ENCODE assay signal across 28 cellular contexts in the genomic region with DNA sequence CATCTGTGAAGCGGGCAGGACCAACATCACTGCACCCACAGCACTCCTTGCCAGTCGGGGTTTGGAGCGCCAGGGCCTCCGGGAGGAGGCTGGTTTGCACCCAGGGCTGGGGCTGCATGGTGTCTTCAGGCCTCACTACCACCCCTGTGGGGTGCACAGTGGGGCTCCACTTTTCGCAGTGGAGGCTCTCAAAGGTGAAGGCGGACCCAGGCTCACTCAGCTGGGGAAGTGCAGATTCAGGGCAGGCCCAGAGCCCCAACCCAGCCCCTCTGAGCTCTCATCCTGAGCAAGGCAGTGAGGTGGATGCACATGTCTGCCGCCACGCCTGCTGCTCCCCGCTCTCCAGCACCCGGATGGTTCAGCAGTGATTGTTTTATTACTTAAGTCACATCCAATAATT.
"Had no signal": no experiment of that assay in that cellular context is flagged by ENCODE, and none has a peak within 500 bp of the region (broad histone marks: within the 10 kb centered on the region; RNA-seq: fewer than 3 reads in every experiment).

No MANE protein-coding gene starts in this region.

- H3K27me3 ChIP-seq: ovary, right lobe of liver, testis, upper lobe of left lung, vagina had no signal

- H3K9me3 ChIP-seq: ovary, psoas muscle, right lobe of liver, sigmoid colon, suprapubic skin, testis, tibial artery, upper lobe of left lung, vagina had no signal

- H3K9me3 Mint-ChIP-seq: natural killer cell treated with Interleukin-12 subunit alpha and Interleukin-12 subunit beta and Interleukin-15 and Interleukin-18, amount 100 ng/mL, for 72 hours; nephron progenitor cell; neural crest cell; stimulated activated memory B cell treated with anti-CD40 and anti-IgM and Interleukin-4, amounts not matched to agents 10 μg/mL and 1 μg/mL and 100 μg/mL, for 72 hours; stimulated activated naive CD8-positive, alpha-beta T cell treated with anti-CD3 and anti-CD28 coated beads, Interleukin-15, amount 100 ng/mL, for 72 hours had no signal

- H3K4me3 ChIP-seq: ovary, psoas muscle, right lobe of liver, sigmoid colon, suprapubic skin, testis, tibial artery, upper lobe of left lung, vagina had no signal

- H2AFZ ChIP-seq: parathyroid adenoma had no signal

- H3K4me1 ChIP-seq: parathyroid adenoma, psoas muscle, right lobe of liver, sigmoid colon, suprapubic skin, testis, tibial artery, upper lobe of left lung, vagina had no signal

- H3K4me3 Mint-ChIP-seq: naive B cell; naive thymus-derived CD8-positive, alpha-beta T cell; natural killer cell treated with Interleukin-12 subunit alpha and Interleukin-12 subunit beta and Interleukin-15 and Interleukin-18, amount 100 ng/mL, for 72 hours; nephron progenitor cell; neural crest cell; stimulated activated memory B cell treated with anti-CD40 and anti-IgM and Interleukin-4, amounts not matched to agents 10 μg/mL and 1 μg/mL and 100 μg/mL, for 72 hours; stimulated activated naive CD8-positive, alpha-beta T cell treated with anti-CD3 and anti-CD28 coated beads, Interleukin-15, amount 100 ng/mL, for 72 hours had no signal

- H3K9ac ChIP-seq: parathyroid adenoma had no signal

- H3K36me3 Mint-ChIP-seq: naive B cell; naive thymus-derived CD8-positive, alpha-beta T cell; natural killer cell treated with Interleukin-12 subunit alpha and Interleukin-12 subunit beta and Interleukin-15 and Interleukin-18, amount 100 ng/mL, for 72 hours; stimulated activated memory B cell treated with anti-CD40 and anti-IgM and Interleukin-4, amounts not matched to agents 10 μg/mL and 1 μg/mL and 100 μg/mL, for 72 hours had no signal

- H3K27ac Mint-ChIP-seq: natural killer cell treated with Interleukin-12 subunit alpha and Interleukin-12 subunit beta and Interleukin-15 and Interleukin-18, amount 100 ng/mL, for 72 hours; nephron progenitor cell; progenitor cell of endocrine pancreas; stimulated activated memory B cell treated with anti-CD40 and anti-IgM and Interleukin-4, amounts not matched to agents 10 μg/mL and 1 μg/mL and 100 μg/mL, for 72 hours; stimulated activated naive CD8-positive, alpha-beta T cell treated with anti-CD3 and anti-CD28 coated beads, Interleukin-15, amount 100 ng/mL, for 72 hours had no signal

- H3K27ac ChIP-seq: ovary, parathyroid adenoma, psoas muscle, right lobe of liver, sigmoid colon, suprapubic skin, testis, tibial artery, upper lobe of left lung, vagina had no signal

- FAIRE-seq: small intestine, urothelium cell line had no signal

- ATAC-seq: naive thymus-derived CD8-positive, alpha-beta T cell; natural killer cell treated with Interleukin-12 subunit alpha and Interleukin-12 subunit beta and Interleukin-15 and Interleukin-18, amount 100 ng/mL, for 72 hours; psoas muscle; right cardiac atrium; stimulated activated naive CD8-positive, alpha-beta T cell treated with anti-CD3 and anti-CD28 coated beads, Interleukin-15, amount 100 ng/mL, for 72 hours; stimulated activated naive CD8-positive, alpha-beta T cell treated with anti-CD3 and anti-CD28 coated beads, Interleukin-15, Interleukin-2, amounts not matched to agents 100 U/mL and 50 U/mL, for 24 hours had no signal

- H3K36me3 ChIP-seq: ovary, right lobe of liver, sigmoid colon, suprapubic skin, tibial artery, upper lobe of left lung, vagina had no signal

- DNase-seq: naive B cell; naive thymus-derived CD8-positive, alpha-beta T cell; nephron progenitor cell; occipital lobe; ovary; psoas muscle; right cardiac atrium; sigmoid colon; small intestine; stimulated activated CD4-positive, alpha-beta T cell treated with anti-CD3 and anti-CD28 coated beads, Interleukin-15, amount 100 ng/mL, for 24 hours; stimulated activated CD4-positive, alpha-beta T cell treated with anti-CD3 and anti-CD28 coated beads, Interleukin-4, amount 100 ng/mL, for 4 hours; stimulated activated CD8-positive, alpha-beta memory T cell treated with anti-CD3 and anti-CD28 coated beads, Interleukin-4, amount 100 ng/mL, for 48 hours; stimulated activated naive CD4-positive, alpha-beta T cell; stimulated activated naive CD8-positive, alpha-beta T cell treated with anti-CD3 and anti-CD28 coated beads, Interleukin-15, amount 100 ng/mL, for 72 hours; stimulated activated naive CD8-positive, alpha-beta T cell treated with anti-CD3 and anti-CD28 coated beads, Interleukin-15, Interleukin-2, amounts not matched to agents 100 U/mL and 50 U/mL, for 24 hours; substantia nigra; testis; tibial artery had no signal

- H3K79me2 ChIP-seq: parathyroid adenoma had no signal

- H3K4me1 Mint-ChIP-seq: naive B cell; stimulated activated memory B cell treated with anti-CD40 and anti-IgM and Interleukin-4, amounts not matched to agents 10 μg/mL and 1 μg/mL and 100 μg/mL, for 72 hours; stimulated activated naive CD8-positive, alpha-beta T cell treated with anti-CD3 and anti-CD28 coated beads, Interleukin-15, amount 100 ng/mL, for 72 hours had no signal
